In genomic region chr20:50987493-50988210, GRCh38 we compare ENCODE assay signal across 1 cellular context.
TF ChIP-seq lines count a peak whose summit lies in the region.

No MANE protein-coding gene starts in this region.

TF ChIP-seq in H1, 55 proteins besides CTCF, POLR2A, EP300 and RAD21:
- TF ChIP-seq ATF2 (IDR thresholded peaks at IDR 0.05; ENCODE audit: low read length) (no peak), RNF2 (IDR thresholded peaks at IDR 0.05; ENCODE audit: borderline replicate concordance, low read depth, low read length, missing control alignments, poor library complexity, severe bottlenecking) (no peak), CEBPB (IDR thresholded peaks at IDR 0.05; ENCODE audit: low read depth, low read length) (0 out of 2 replicates have a peak, but pooled peaks have one; percentile 3), SRF (IDR thresholded peaks at IDR 0.05; ENCODE audit: low read depth, low read length) (no peak), JUND (IDR thresholded peaks at IDR 0.05; ENCODE audit: low read length) (0 out of 2 replicates have a peak, but pooled peaks have one; percentile 26), SIN3A (conservative IDR thresholded peaks at IDR 0.05 in 1 of 2, IDR thresholded peaks at IDR 0.05 in 1 of 2; ENCODE audit: low read depth in 1 of 2, low read length in 2 of 2) (0 out of 4 replicates have a peak, but pooled peaks of 1 of the 2 experiments have one; percentile 43)
